In the genomic region with DNA sequence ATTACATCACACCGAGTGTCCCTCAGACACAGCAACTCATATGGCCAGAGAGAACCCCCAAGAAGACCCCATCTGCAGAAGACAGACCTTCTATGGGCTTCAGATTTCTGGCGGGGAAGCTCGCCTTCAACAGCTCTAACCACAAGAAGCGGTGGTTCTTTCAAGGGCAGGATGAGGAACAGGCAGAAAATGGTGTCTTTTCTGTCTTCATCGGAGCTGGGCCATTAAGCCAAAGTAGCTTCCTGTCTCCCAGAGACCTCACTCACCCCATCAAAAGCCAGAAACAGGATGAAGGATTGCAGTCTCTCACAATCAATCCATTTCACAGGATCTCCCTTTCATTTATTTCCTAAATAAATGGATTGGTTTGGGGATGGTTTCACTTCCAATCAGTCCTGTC, we compare ENCODE assay signal across 19 cellular contexts.
"Had no signal": no experiment of that assay in that cellular context is flagged by ENCODE, and none has a peak within 500 bp of the region (broad histone marks: within the 10 kb centered on the region; RNA-seq: fewer than 3 reads in every experiment).

No MANE protein-coding gene starts in this region.

- H3K4me3 ChIP-seq: SJSA1, SK-N-MC had no signal

- H3K27ac ChIP-seq: KMS-11, SJSA1, SK-N-MC had no signal

- H3K4me2 ChIP-seq: KMS-11 had no signal

- H3K27me3 ChIP-seq: SJSA1 had no signal

- H3K36me3 ChIP-seq: SJSA1 had no signal

- DNase-seq: Kasumi-1, NCI-H1092, NCI-H1105 treated with DMSO at 0.1 percent for 48 hours, NCI-H1417 treated with DMSO at 0.1 percent for 48 hours, NCI-H146, NCI-H1694 treated with DMSO at 0.1 percent for 48 hours, NCI-H1930, NCI-H2081, NCI-H2107, NCI-H2227 treated with DMSO at 0.1 percent for 48 hours, NCI-H524, NCI-H526 treated with DMSO at 0.1 percent for 48 hours, NCI-H748 treated with DMSO at 0.1 percent for 48 hours, Right ventricle myocardium superior, RPMI8226, SIG-M5 had no signal

- H3K9me3 ChIP-seq: SJSA1 had no signal

- H3K4me1 ChIP-seq: SJSA1 had no signal

- H3K9ac ChIP-seq: KMS-11 had no signal
